ENCODE assay signal across 17 cellular contexts in genomic region chr1:167602840-167603239, GRCh38. TPM values are rescaled to one million over a fixed set of nuclear protein-coding genes. Genes with fewer than 3 reads are reported as not detected.
DNase-seq lines count a peak whose midpoint lies in the region; ATAC-seq, FAIRE-seq and TF ChIP-seq lines count a peak whose summit lies in the region.
"Had no signal": no experiment of that assay in that cellular context is flagged by ENCODE, and none has a peak within 500 bp of the region (broad histone marks: within the 10 kb centered on the region; RNA-seq: fewer than 3 reads in every experiment).

No MANE protein-coding gene starts in this region.

- no peak overlapping the region for H3K4me3 Mint-ChIP-seq in activated T-helper 2 cell treated with anti-CD3 and anti-CD28 coated beads, Interferon-gamma antibody, Interleukin-2, Interleukin-4, amounts not matched to agents 10 μg/mL and 5 μg/mL and 100 μg/mL, durations not matched to agents 14 hours and 24 hours and 36 hours (ENCODE audit: low read depth)
- H3K4me3 Mint-ChIP-seq in natural killer cell treated with Interleukin-12 subunit alpha and Interleukin-12 subunit beta and Interleukin-15 and Interleukin-18, amount 100 ng/mL, for 72 hours: peak overlapping the region; percentile 52

- no peak for FAIRE-seq in RCC 7860 (lab: Jason Lieb, UNC)
- FAIRE-seq: A549 had no signal

- no peaks in the 10 kb centered on the region for H3K27me3 ChIP-seq in HL-60 (ENCODE audit: insufficient read depth, poor library complexity, severe bottlenecking)
- H3K27me3 ChIP-seq: ascending aorta had no signal

- no peak for TF ChIP-seq CTCF in HL-60 (IDR thresholded peaks at IDR 0.05; ENCODE audit: insufficient read depth, low read length)

- peak overlapping the region; percentile 59 for H3K27ac Mint-ChIP-seq in activated T-helper 2 cell treated with anti-CD3 and anti-CD28 coated beads, Interferon-gamma antibody, Interleukin-2, Interleukin-4, amounts not matched to agents 10 μg/mL and 5 μg/mL and 100 μg/mL, durations not matched to agents 14 hours and 24 hours and 36 hours
- peak overlapping the region in 1 of 2 donors; percentile 59 for H3K27ac Mint-ChIP-seq in natural killer cell treated with Interleukin-12 subunit alpha and Interleukin-12 subunit beta and Interleukin-15 and Interleukin-18, amount 100 ng/mL, for 72 hours

- peaks cover 15% of the 10 kb centered on the region for H3K36me3 Mint-ChIP-seq in activated T-helper 2 cell treated with anti-CD3 and anti-CD28 coated beads, Interferon-gamma antibody, Interleukin-2, Interleukin-4, amounts not matched to agents 10 μg/mL and 5 μg/mL and 100 μg/mL, durations not matched to agents 14 hours and 24 hours and 36 hours (ENCODE audit: low read depth)
- H3K36me3 Mint-ChIP-seq in natural killer cell treated with Interleukin-12 subunit alpha and Interleukin-12 subunit beta and Interleukin-15 and Interleukin-18, amount 100 ng/mL, for 72 hours: peaks cover 9% of the 10 kb centered on the region

- peak overlapping the region; percentile 84; the same call in 1 of the 2 replicates for H3K27ac ChIP-seq in HL-60 (replicated peaks)
- H3K27ac ChIP-seq: A549, ascending aorta, parathyroid adenoma had no signal

- ATAC-seq in natural killer cell treated with Interleukin-12 subunit alpha and Interleukin-12 subunit beta and Interleukin-15 and Interleukin-18, amount 100 ng/mL, for 72 hours: peak; percentile 37 to 62
- ATAC-seq: A549 had no signal

- intact Hi-C loops in activated T-helper 2 cell treated with anti-CD3 and anti-CD28 coated beads, Interferon-gamma antibody, Interleukin-2, Interleukin-4, amounts not matched to agents 10 μg/mL and 5 μg/mL and 100 μg/mL, durations not matched to agents 14 hours and 24 hours and 36 hours (cut with micrococcal nuclease): no loop called here

- peaks cover 10% of the 10 kb centered on the region for H3K9me3 Mint-ChIP-seq in activated T-helper 2 cell treated with anti-CD3 and anti-CD28 coated beads, Interferon-gamma antibody, Interleukin-2, Interleukin-4, amounts not matched to agents 10 μg/mL and 5 μg/mL and 100 μg/mL, durations not matched to agents 14 hours and 24 hours and 36 hours
- H3K9me3 Mint-ChIP-seq in natural killer cell treated with Interleukin-12 subunit alpha and Interleukin-12 subunit beta and Interleukin-15 and Interleukin-18, amount 100 ng/mL, for 72 hours: peaks cover 6% of the 10 kb centered on the region

- peaks cover 46% of the 10 kb centered on the region for H3K4me1 Mint-ChIP-seq in activated T-helper 2 cell treated with anti-CD3 and anti-CD28 coated beads, Interferon-gamma antibody, Interleukin-2, Interleukin-4, amounts not matched to agents 10 μg/mL and 5 μg/mL and 100 μg/mL, durations not matched to agents 14 hours and 24 hours and 36 hours (ENCODE audit: low read depth)
- peaks cover 28 to 32% of the 10 kb centered on the region in 2 donors for H3K4me1 Mint-ChIP-seq in natural killer cell treated with Interleukin-12 subunit alpha and Interleukin-12 subunit beta and Interleukin-15 and Interleukin-18, amount 100 ng/mL, for 72 hours (ENCODE audit: low read depth in 2 of 2)

- no peak overlapping the region for H3K4me3 ChIP-seq in HL-60 (replicated peaks; ENCODE audit: insufficient read depth, low read length)
- H3K4me3 ChIP-seq: A549, ascending aorta, skin epidermis had no signal

- DNase-seq in activated CD8-positive, alpha-beta memory T cell treated with anti-CD3 and anti-CD28 coated beads for 24 hours: peak; percentile 65
- DNase-seq in activated CD8-positive, alpha-beta memory T cell treated with anti-CD3 and anti-CD28 coated beads, Interleukin-2, amount 50 U/mL, for 48 hours: no peak
- DNase-seq in HL-60 (ENCODE audit: low read depth in 1 of 2, low spot score in 1 of 2) (no peak), midbrain (lab: John Stamatoyannopoulos, UW) (no peak), NCI-H146 treated with DMSO at 0.1 percent for 48 hours (lab: John Stamatoyannopoulos, UW; ENCODE audit: unreplicated experiment) (no peak), RCC 7860 (ENCODE audit: low spot score) (no peak)
- no peak for DNase-seq in activated T-helper 2 cell treated with anti-CD3 and anti-CD28 coated beads, Interferon-gamma antibody, Interleukin-2, Interleukin-4, amounts not matched to agents 10 μg/mL and 5 μg/mL and 100 μg/mL, durations not matched to agents 14 hours and 24 hours and 36 hours (ENCODE audit: low spot score)
- peak; percentile 63 for DNase-seq in natural killer cell treated with Interleukin-12 subunit alpha and Interleukin-12 subunit beta and Interleukin-15 and Interleukin-18, amount 100 ng/mL, for 72 hours (ENCODE audit: low spot score)
- DNase-seq: activated T-cell treated with anti-CD3 and anti-CD28 coated beads, Interleukin-2, amount 50 U/mL, for 1 hour; Karpas-422; NCI-H2171 treated with DMSO at 0.1 percent for 48 hours; NCI-H774; stimulated activated naive CD4-positive, alpha-beta T cell had no signal

- H3K27me3 Mint-ChIP-seq in activated T-helper 2 cell treated with anti-CD3 and anti-CD28 coated beads, Interferon-gamma antibody, Interleukin-2, Interleukin-4, amounts not matched to agents 10 μg/mL and 5 μg/mL and 100 μg/mL, durations not matched to agents 14 hours and 24 hours and 36 hours (ENCODE audit: low read depth): no peaks in the 10 kb centered on the region
- peaks cover 0 to 3% of the 10 kb centered on the region in 2 donors for H3K27me3 Mint-ChIP-seq in natural killer cell treated with Interleukin-12 subunit alpha and Interleukin-12 subunit beta and Interleukin-15 and Interleukin-18, amount 100 ng/mL, for 72 hours

RNA-seq across cellular contexts. Expression of gene RCSD1, which starts 27.2 kb away (rescaled TPM):
- 84.9 and 91.9 TPM in 2 replicates for total RNA-seq in activated T-helper 2 cell treated with anti-CD3 and anti-CD28 coated beads, Interferon-gamma antibody, Interleukin-2, Interleukin-4, amounts not matched to agents 10 μg/mL and 5 μg/mL and 100 μg/mL, durations not matched to agents 14 hours and 24 hours and 36 hours
- total RNA-seq in natural killer cell treated with Interleukin-12 subunit alpha and Interleukin-12 subunit beta and Interleukin-15 and Interleukin-18, amount 100 ng/mL, for 72 hours: 10 to 100 TPM; 30.3 to 30.9 TPM

RNA-seq across cellular contexts. Expression of gene CREG1, which starts 49.3 kb away (rescaled TPM):
- 13.8 and 15.6 TPM in 2 replicates for total RNA-seq in activated T-helper 2 cell treated with anti-CD3 and anti-CD28 coated beads, Interferon-gamma antibody, Interleukin-2, Interleukin-4, amounts not matched to agents 10 μg/mL and 5 μg/mL and 100 μg/mL, durations not matched to agents 14 hours and 24 hours and 36 hours
- 10 to 100 TPM; 15.8 to 16.2 TPM for total RNA-seq in natural killer cell treated with Interleukin-12 subunit alpha and Interleukin-12 subunit beta and Interleukin-15 and Interleukin-18, amount 100 ng/mL, for 72 hours

Comparison
In these comparisons a context has a peak if more than half of its experiments do, and no peak if none do; other contexts are left out.
1. DNase-seq: peak in activated CD8-positive, alpha-beta memory T cell treated with anti-CD3 and anti-CD28 coated beads for 24 hours (single experiment) and natural killer cell treated with Interleukin-12 subunit alpha and Interleukin-12 subunit beta and Interleukin-15 and Interleukin-18, amount 100 ng/mL, for 72 hours (single experiment); none in activated CD8-positive, alpha-beta memory T cell treated with anti-CD3 and anti-CD28 coated beads, Interleukin-2, amount 50 U/mL, for 48 hours (single experiment), HL-60 (0 of 2), activated T-helper 2 cell treated with anti-CD3 and anti-CD28 coated beads, Interferon-gamma antibody, Interleukin-2, Interleukin-4, amounts not matched to agents 10 μg/mL and 5 μg/mL and 100 μg/mL, durations not matched to agents 14 hours and 24 hours and 36 hours (single experiment), midbrain (single experiment), NCI-H146 treated with DMSO at 0.1 percent for 48 hours (single experiment) and RCC 7860 (single experiment).